ENCODE assay signal across 8 cellular contexts in the genomic region with DNA sequence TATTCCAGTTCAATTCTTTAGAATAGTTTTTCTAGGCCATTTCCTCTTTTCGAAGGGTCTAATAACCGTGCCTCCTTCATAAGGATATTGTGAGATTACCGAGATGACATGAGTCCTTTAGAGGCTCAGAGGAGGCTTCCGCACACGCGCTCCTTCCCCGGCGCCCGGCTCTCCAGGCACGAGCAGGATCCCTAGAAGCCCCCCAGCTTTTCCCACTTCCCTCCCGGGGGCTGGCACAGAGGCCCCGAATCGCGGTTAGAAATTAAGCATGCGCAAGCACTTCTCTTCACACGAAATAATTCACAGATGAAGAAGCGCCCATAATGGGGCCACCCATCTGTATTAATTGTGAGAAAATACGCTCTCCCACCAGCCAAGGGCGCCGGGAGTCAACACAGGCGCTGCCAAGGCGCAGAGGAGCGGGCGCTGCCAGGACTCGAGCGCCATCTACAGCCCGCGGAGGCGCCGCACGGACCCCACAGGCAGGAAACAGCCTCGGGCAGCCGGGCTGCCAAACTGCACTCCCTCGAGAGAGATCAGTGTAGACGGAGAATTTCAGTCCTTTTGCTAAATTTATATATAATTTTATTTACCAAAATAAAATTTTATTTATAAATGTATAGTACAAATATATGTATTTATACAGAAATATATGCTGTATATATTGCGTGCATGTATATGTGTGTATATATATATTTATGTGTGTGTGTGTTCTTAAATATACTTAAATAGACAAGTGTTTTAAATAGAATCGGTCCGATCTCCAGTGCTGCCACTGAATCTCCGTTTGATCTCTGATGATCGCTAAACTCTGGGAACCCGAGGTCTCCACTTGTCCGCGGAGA.
DNase-seq lines count a peak whose midpoint lies in the region; ATAC-seq and TF ChIP-seq lines count a peak whose summit lies in the region.

No MANE protein-coding gene starts in this region.

- no CpG with 5 or more reads among the region's 43 CpGs for WGBS in trophoblast cell (ENCODE audit: extremely low coverage, insufficient coverage, insufficient read length)

- H3K79me2 ChIP-seq in trophoblast cell (ENCODE audit: control insufficient read depth, insufficient read depth, low read length, poor library complexity), result no peaks in the 10 kb centered on the region

- H2BK120ac ChIP-seq in trophoblast cell (ENCODE audit: insufficient read depth, low read length, poor library complexity), result peak overlapping the region; percentile 6

- no peaks in the 10 kb centered on the region for H3K36me3 ChIP-seq in trophoblast cell (ENCODE audit: control insufficient read depth in 1 of 2, insufficient read depth in 2 of 2, low read length in 2 of 2)

- peak; percentile 92 for TF ChIP-seq CTCF in RWPE1 (conservative IDR thresholded peaks at IDR 0.05; ENCODE audit: low read depth)

- H3K9ac ChIP-seq in trophoblast cell (ENCODE audit: low read length), result no peak overlapping the region

- H2BK12ac ChIP-seq in trophoblast cell (ENCODE audit: low read length), result no peak overlapping the region

- no peak overlapping the region for H4K12ac ChIP-seq in trophoblast cell (ENCODE audit: low read depth, low read length)

- no peak overlapping the region for H3K18ac ChIP-seq in trophoblast cell (ENCODE audit: low read length)

- ATAC-seq in HG03280 (IDR thresholded peaks at IDR 0.05; ENCODE audit: unreplicated experiment), result peak; percentile 70
- no peak for ATAC-seq in HG02588 (IDR thresholded peaks at IDR 0.05; ENCODE audit: unreplicated experiment)

- peaks cover 10 to 19% of the 10 kb centered on the region in 2 experiments for H3K4me1 ChIP-seq in trophoblast cell (ENCODE audit: control insufficient read depth in 1 of 2, insufficient read depth in 2 of 2, low read length in 2 of 2)

- DNase-seq in ELF-1 (ENCODE audit: low read depth, low spot score), result peak; percentile 89
- DNase-seq in RWPE1 (ENCODE audit: low spot score), result peak; percentile 81
- DNase-seq in activated naive CD4-positive, alpha-beta T cell treated with Interleukin-2 at 50 U/mL for 16 hours, result peak; percentile 74
- peak; percentile 67 for DNase-seq in glomerular visceral epithelial cell (ENCODE audit: extremely low spot score)
- DNase-seq in trophoblast cell, result peak; percentile 60 to 68
- peak; percentile 76 for DNase-seq in ureter (ENCODE audit: low spot score)

- H3K27me3 ChIP-seq in trophoblast cell (ENCODE audit: insufficient read depth, low read length), result no peaks in the 10 kb centered on the region

- H3K4ac ChIP-seq in trophoblast cell (ENCODE audit: low read depth, low read length), result no peak overlapping the region

- no peak overlapping the region for H3K14ac ChIP-seq in trophoblast cell (ENCODE audit: low read length)

- peak overlapping the region; percentile 25 for H4K91ac ChIP-seq in trophoblast cell (ENCODE audit: low read depth, low read length)

- CTCF ChIA-PET in RWPE1 (lab: Yijun Ruan, JAX), result interaction anchor here (0.6 to 0.8 kb wide), 3 partner anchors 50 to 490 kb away, joined by 3 to 5 read pairs (median 4); no protein-coding TSS in a partner anchor

- no peak overlapping the region for H3K23ac ChIP-seq in trophoblast cell (ENCODE audit: low read length)

- POLR2A ChIA-PET in RWPE1 (lab: Yijun Ruan, JAX; ENCODE audit: low non-redundant PET), result no interaction called here

- H3K4me3 ChIP-seq in trophoblast cell (ENCODE audit: low read depth, low read length), result no peak overlapping the region

- no peaks in the 10 kb centered on the region for H3K9me3 ChIP-seq in trophoblast cell (ENCODE audit: insufficient read depth, low read depth, low read length)

- no peak overlapping the region for H2BK5ac ChIP-seq in trophoblast cell (ENCODE audit: low read depth, low read length, poor library complexity)

- no peak overlapping the region for H2AFZ ChIP-seq in trophoblast cell (ENCODE audit: insufficient read depth, low read length, poor library complexity)

- H3K4me2 ChIP-seq in trophoblast cell (ENCODE audit: low read length), result no peak overlapping the region

- H3K79me1 ChIP-seq in trophoblast cell (ENCODE audit: low read length), result peaks cover 19% of the 10 kb centered on the region

- H2AK5ac ChIP-seq in trophoblast cell (ENCODE audit: low read length), result no peak overlapping the region

- no peak overlapping the region for H4K8ac ChIP-seq in trophoblast cell (ENCODE audit: low read depth, low read length)

- H3K27ac ChIP-seq in RWPE1 (no peak overlapping the region), trophoblast cell (ENCODE audit: low read depth, low read length) (peak overlapping the region; percentile 23)
